In genomic region chr16:84566580-84567244, GRCh38 we compare ENCODE assay signal across 24 cellular contexts. TPM values are rescaled to one million over a fixed set of nuclear protein-coding genes. Genes with fewer than 3 reads are reported as not detected.
A peak's percentile ranks its signal among the peaks of the same experiment; 100 is the strongest.
DNase-seq lines count a peak whose midpoint lies in the region; ATAC-seq, FAIRE-seq and TF ChIP-seq lines count a peak whose summit lies in the region.
"Had no signal": no experiment of that assay in that cellular context is flagged by ENCODE, and none has a peak within 500 bp of the region (broad histone marks: within the 10 kb centered on the region; RNA-seq: fewer than 3 reads in every experiment).

No MANE protein-coding gene starts in this region.

- no peak overlapping the region for H3K14ac ChIP-seq in H1 (ENCODE audit: insufficient read length)

- H3K9ac ChIP-seq in HUES64 (ENCODE audit: low read depth, low read length) = no peak overlapping the region; the same call in 1 of the 2 replicates
- H3K9ac ChIP-seq in H1 (replicated peaks in 1 of 4; ENCODE audit: extremely low read depth in 1 of 4, low read depth in 3 of 4, low read length in 3 of 4) = peak overlapping the region in 1 of 4 experiments; percentile 23; a peak in 2 of 7 replicates

- H4K91ac ChIP-seq in H1 (replicated peaks; ENCODE audit: insufficient read length, low read length) = no peak overlapping the region

- H3K4me2 ChIP-seq in H1 (ENCODE audit: insufficient read depth in 1 of 2, low read depth in 2 of 2, low read length in 2 of 2) = peak overlapping the region; percentile 5 to 7; a peak in 2 of 4 replicates

- no peak overlapping the region for H2BK20ac ChIP-seq in H1 (ENCODE audit: low read length)

- TF ChIP-seq POLR2A in H1 (IDR thresholded peaks at IDR 0.05; ENCODE audit: control extremely low read depth in 1 of 2, low read depth in 2 of 2, low read length in 2 of 2) = no peak

- TF ChIP-seq CTCF in Caco-2 (IDR thresholded peaks at IDR 0.05; ENCODE audit: insufficient read depth in 1 of 2, low read depth in 1 of 2, low read length in 1 of 2, severe bottlenecking in 1 of 2, unreplicated experiment in 1 of 2) (no peak), H1 (IDR thresholded peaks at IDR 0.05; ENCODE audit: control extremely low read depth in 1 of 3, insufficient read depth in 1 of 3, low read depth in 1 of 3, low read length in 3 of 3) (no peak), neutrophil (IDR thresholded peaks at IDR 0.05) (no peak), D721Med (IDR thresholded peaks at IDR 0.05; ENCODE audit: insufficient read depth, missing control alignments) (no peak)

- H3K4me1 ChIP-seq in Caco-2 (peaks cover 49% of the 10 kb centered on the region), HUES64 (ENCODE audit: insufficient read depth, low read length) (peaks cover 14% of the 10 kb centered on the region; the same call in 1 of the 2 replicates), H1 (replicated peaks in 1 of 4; ENCODE audit: control insufficient read depth in 3 of 4, insufficient read depth in 4 of 4, low read length in 3 of 4) (peaks cover 15 to 23% (median 21%) of the 10 kb centered on the region in 4 experiments), neutrophil (ENCODE audit: control insufficient read depth in 1 of 2, insufficient read depth in 1 of 2, low read depth in 1 of 2, low read length in 1 of 2) (peaks cover 25 to 28% of the 10 kb centered on the region in 2 experiments)
- H3K4me1 ChIP-seq: ascending aorta, esophagus squamous epithelium, sigmoid colon had no signal

- no peak for DNase-seq in Caco-2
- DNase-seq in H1 (ENCODE audit: low read depth in 1 of 2, low spot score in 2 of 2) = no peak
- no peak for DNase-seq in D721Med (ENCODE audit: insufficient read length, low spot score)
- no peak for DNase-seq in putamen (ENCODE audit: low spot score)
- DNase-seq: activated effector memory CD4-positive, alpha-beta T cell treated with Interleukin-2 at 50 U/mL for 16 hours; AML-193; effector CD8-positive, alpha-beta T cell; esophagus squamous epithelium; left ventricle myocardium superior; NCI-H1417; NCI-H69; OCI-M1; SIG-M5; sigmoid colon; stomach; T-cell had no signal

- H4K20me1 ChIP-seq in H1 (replicated peaks in 1 of 2; ENCODE audit: control insufficient read depth in 1 of 2, insufficient read depth in 2 of 2, low read length in 2 of 2) = peaks cover 0 to under 1% of the 10 kb centered on the region in 2 experiments

- no peak for TF ChIP-seq RAD21 in H1 (IDR thresholded peaks at IDR 0.05 in 1 of 2, conservative IDR thresholded peaks at IDR 0.05 in 1 of 2; ENCODE audit: low read depth in 2 of 2, low read length in 2 of 2)

- H3K36me3 Mint-ChIP-seq in Caco-2 (ENCODE audit: insufficient read depth, unreplicated experiment) = peaks cover 96% of the 10 kb centered on the region

- H2AK5ac ChIP-seq in H1 (ENCODE audit: low read depth, low read length) = no peak overlapping the region

- H3K4me3 Mint-ChIP-seq in Caco-2 (ENCODE audit: unreplicated experiment) = no peak overlapping the region
- H3K4me3 Mint-ChIP-seq: immature natural killer cell, T-cell, type B pancreatic cell had no signal

- no peak overlapping the region for H2BK120ac ChIP-seq in H1 (replicated peaks; ENCODE audit: low read depth, low read length)

- CTCF ChIA-PET in Caco-2 (lab: Charles Lee) (no interaction called here), H1 (lab: Charles Lee; ENCODE audit: partially characterized antibody) (interaction anchor here (0.6 to 7.0 kb wide), 13 partner anchors 8 to 676 kb away, joined by 3 to 64 read pairs (median 4); no protein-coding TSS in a partner anchor)

- H3K36me3 ChIP-seq in Caco-2 (ENCODE audit: control insufficient read depth, insufficient read depth, low read length) (no peaks in the 10 kb centered on the region), HUES64 (ENCODE audit: insufficient read depth, low read length) (peaks cover 27% of the 10 kb centered on the region), H1 (ENCODE audit: control insufficient read depth in 2 of 4, insufficient read depth in 4 of 4, low read length in 3 of 4) (peaks cover 0 to 7% (median 0%) of the 10 kb centered on the region in 4 experiments; a peak in 2 of 8 replicates), neutrophil (peaks cover 77% of the 10 kb centered on the region)
- H3K36me3 ChIP-seq: ascending aorta, pancreas had no signal

- no peak overlapping the region for H2AFZ ChIP-seq in H1 (ENCODE audit: low read length)

- FAIRE-seq in H1 (lab: Jason Lieb, UNC) (no peak), D721Med (lab: Jason Lieb, UNC) (no peak)
- FAIRE-seq: G401.6, pancreas had no signal

- intact Hi-C loops in Caco-2 (cut with micrococcal nuclease; ENCODE audit: unreplicated experiment) = no loop called here

- H2BK15ac ChIP-seq in H1 (ENCODE audit: low read length) = 0 out of 2 replicates have a peak overlapping the region, but pooled peaks have one; percentile 83

- peaks cover 11% of the 10 kb centered on the region for H3K9me3 ChIP-seq in Caco-2
- H3K9me3 ChIP-seq in HUES64 (ENCODE audit: insufficient read depth, low read depth, low read length) = peaks cover 5% of the 10 kb centered on the region; the same call in 1 of the 2 replicates
- no peaks in the 10 kb centered on the region for H3K9me3 ChIP-seq in H1 (ENCODE audit: insufficient read depth in 2 of 2, low read depth in 1 of 2, low read length in 1 of 2)
- no peaks in the 10 kb centered on the region for H3K9me3 ChIP-seq in neutrophil
- H3K9me3 ChIP-seq: ascending aorta, pancreas had no signal

- POLR2A ChIA-PET in Caco-2 (lab: Charles Lee) = no interaction called here
- POLR2A ChIA-PET in H1 (lab: Charles Lee; ENCODE audit: partially characterized antibody) = interaction anchor here (0.7 to 1.4 kb wide), 7 partner anchors 17 to 60 kb away, joined by 3 to 4 read pairs (median 3); no protein-coding TSS in a partner anchor

- no peaks in the 10 kb centered on the region for H3K27me3 ChIP-seq in Caco-2 (replicated peaks; ENCODE audit: control insufficient read depth, insufficient read depth, low read length)
- H3K27me3 ChIP-seq in HUES64 (ENCODE audit: insufficient read depth, low read length) = no peaks in the 10 kb centered on the region
- no peaks in the 10 kb centered on the region for H3K27me3 ChIP-seq in H1 (replicated peaks in 1 of 4; ENCODE audit: control insufficient read depth in 3 of 4, extremely low read depth in 1 of 4, insufficient read depth in 3 of 4, low read length in 3 of 4)
- H3K27me3 ChIP-seq in neutrophil = no peaks in the 10 kb centered on the region
- H3K27me3 ChIP-seq: ascending aorta, esophagus squamous epithelium, pancreas, sigmoid colon, stomach had no signal

- peaks cover 0 to 5% of the 10 kb centered on the region in 2 experiments; a peak in 1 of 4 replicates for H3K79me2 ChIP-seq in H1 (ENCODE audit: control insufficient read depth in 1 of 2, insufficient read depth in 2 of 2, low read length in 2 of 2)

- H3K4me3 ChIP-seq in Caco-2 (ENCODE audit: low read depth, low read length) (no peak overlapping the region), HUES64 (ENCODE audit: low read length) (no peak overlapping the region), H1 (ENCODE audit: extremely low read depth in 1 of 4, insufficient read depth in 2 of 4, low read depth in 3 of 4, low read length in 4 of 4) (no peak overlapping the region), neutrophil (ENCODE audit: low read depth in 1 of 2, low read length in 1 of 2) (no peak overlapping the region)
- H3K4me3 ChIP-seq: ascending aorta, esophagus squamous epithelium, pancreas, sigmoid colon, stomach had no signal

- BruUV-seq in Caco-2 (replicated peaks; lab: Mats Ljungman, UMichigan) = no TSS peak

- 62% methylated on average over 19 of the region's 20 CpGs for WGBS in HUES64
- 75% methylated on average over 15 of the region's 20 CpGs; no CpG with 5 or more reads in 1 of the 2 experiments for WGBS in H1 (ENCODE audit: extremely low coverage in 1 of 2, insufficient coverage in 1 of 2, insufficient read length in 1 of 2, insufficient replicate concordance in 2 of 2, low coverage in 1 of 2, low lambda C conversion rate in 2 of 2, missing lambda C conversion rate in 1 of 2), 2 experiments

- no peak for ATAC-seq in GM19023 (IDR thresholded peaks at IDR 0.05; ENCODE audit: unreplicated experiment)
- ATAC-seq: left ventricle myocardium superior, pancreas, T-cell had no signal

- H2BK5ac ChIP-seq in H1 (ENCODE audit: low read depth, low read length) = no peak overlapping the region; the same call in 1 of the 2 replicates

- no peaks in the 10 kb centered on the region for H3K27me3 Mint-ChIP-seq in Caco-2 (ENCODE audit: insufficient read depth, unreplicated experiment)
- H3K27me3 Mint-ChIP-seq: T-cell, type B pancreatic cell had no signal

- H2BK12ac ChIP-seq in H1 (ENCODE audit: low read depth, low read length) = no peak overlapping the region

- no peak for TF ChIP-seq EP300 in H1 (IDR thresholded peaks at IDR 0.05; ENCODE audit: borderline replicate concordance in 1 of 2, low read depth in 2 of 2, low read length in 2 of 2)

- H3K27ac ChIP-seq in HUES64 (ENCODE audit: low read depth, low read length) (peak overlapping the region; percentile 33), H1 (ENCODE audit: low read depth, low read length) (no peak overlapping the region), neutrophil (peak overlapping the region; percentile 75)
- H3K27ac ChIP-seq: ascending aorta, esophagus squamous epithelium, pancreas, sigmoid colon had no signal

- no peak overlapping the region for H3K23ac ChIP-seq in H1 (ENCODE audit: insufficient read length)

- no peak overlapping the region for H4K5ac ChIP-seq in H1 (ENCODE audit: insufficient read length, low read depth, low read length)

- H3K4ac ChIP-seq in H1 (replicated peaks; ENCODE audit: insufficient read length, low read depth, low read length) = no peak overlapping the region

- peaks cover 49% of the 10 kb centered on the region for H3K4me1 Mint-ChIP-seq in Caco-2 (ENCODE audit: low read depth, unreplicated experiment)

- H4K8ac ChIP-seq in H1 (ENCODE audit: extremely low read depth, insufficient read depth, low read length) = no peak overlapping the region

- peaks cover 15% of the 10 kb centered on the region for H3K9me3 Mint-ChIP-seq in Caco-2 (ENCODE audit: unreplicated experiment)

- H3K79me1 ChIP-seq in H1 (ENCODE audit: low read depth, low read length) = no peaks in the 10 kb centered on the region; the same call in 1 of the 2 replicates

- no peak overlapping the region; the same call in 1 of the 2 replicates for H3K18ac ChIP-seq in H1 (ENCODE audit: extremely low read depth, low read length)

- H3K56ac ChIP-seq in H1 (replicated peaks; ENCODE audit: insufficient read length, low read depth, low read length) = no peak overlapping the region

- H3K27ac Mint-ChIP-seq in Caco-2 (ENCODE audit: unreplicated experiment) = peak overlapping the region; percentile 69
- H3K27ac Mint-ChIP-seq: type B pancreatic cell had no signal

- no peaks in the 10 kb centered on the region for H3K23me2 ChIP-seq in H1 (ENCODE audit: low read depth, low read length)

RNA-seq across cellular contexts. Expression of gene COTL1, which starts 51.2 kb away (rescaled TPM):
- 434 and 461 TPM in 2 replicates for total RNA-seq in Caco-2 (2022)
- 158 TPM for polyA plus RNA-seq in HUES64 (2013, experiment 1 of 2)
- 213 TPM for polyA plus RNA-seq in HUES64 (2013, experiment 2 of 2)
- 183 TPM in 2 replicates for total RNA-seq in H1 (2021; fragmentation: NEBNext Ultra II Directional; extraction: Animal tissue kit (Norgen Biotek cat#: 25700))
- 59.2 and 89.0 TPM in 2 replicates for polyA plus RNA-seq in H1 (2011; rRNA removed)
- polyA plus RNA-seq in H1 (2011; cell fraction: cytosol; rRNA removed) = 69.0 TPM
- polyA plus RNA-seq in H1 (2011; cell fraction: nucleus; rRNA removed) = 66.9 TPM
- 130 to 155 TPM (median 146 TPM) in 4 replicates for polyA plus RNA-seq in H1 (2012, experiment 1 of 2)
- 218 TPM for polyA plus RNA-seq in H1 (2012, experiment 2 of 2)
- polyA plus RNA-seq in H1 (2013, experiment 1 of 2) = 116 TPM
- polyA plus RNA-seq in H1 (2013, experiment 2 of 2) = 122 TPM
- polyA minus RNA-seq in H1 (2011; rRNA and poly(A)+ RNA removed) = 20.0 and 39.8 TPM in 2 replicates
- polyA minus RNA-seq in H1 (2011; cell fraction: cytosol; rRNA and poly(A)+ RNA removed) = 41.8 TPM
- polyA minus RNA-seq in H1 (2011; cell fraction: nucleus; rRNA and poly(A)+ RNA removed) = 27.7 TPM
